ENCODE assay signal across 8 cellular contexts in genomic region chr12:49055978-49056754, GRCh38. TPM values are rescaled to one million over a fixed set of nuclear protein-coding genes. Genes with fewer than 3 reads are reported as not detected.
A peak's percentile ranks its signal among the peaks of the same experiment; 100 is the strongest.
DNase-seq lines count a peak whose midpoint lies in the region; ATAC-seq and TF ChIP-seq lines count a peak whose summit lies in the region.

No MANE protein-coding gene starts in this region.

- H3K4me3 ChIP-seq in neutrophil (ENCODE audit: low read depth in 1 of 2, low read length in 1 of 2): peak overlapping the region; percentile 90 to 96

- no peaks in the 10 kb centered on the region for H3K27me3 ChIP-seq in neutrophil

- H3K4me1 Mint-ChIP-seq in activated T-helper 2 cell treated with anti-CD3 and anti-CD28 coated beads, Interferon-gamma antibody, Interleukin-2, Interleukin-4, amounts not matched to agents 10 μg/mL and 5 μg/mL and 100 μg/mL, durations not matched to agents 14 hours and 24 hours and 36 hours (ENCODE audit: low read depth): peaks cover 41% of the 10 kb centered on the region

- H3K9me3 Mint-ChIP-seq in activated T-helper 2 cell treated with anti-CD3 and anti-CD28 coated beads, Interferon-gamma antibody, Interleukin-2, Interleukin-4, amounts not matched to agents 10 μg/mL and 5 μg/mL and 100 μg/mL, durations not matched to agents 14 hours and 24 hours and 36 hours: no peaks in the 10 kb centered on the region

- peak overlapping the region; percentile 61 for H3K27ac Mint-ChIP-seq in activated T-helper 2 cell treated with anti-CD3 and anti-CD28 coated beads, Interferon-gamma antibody, Interleukin-2, Interleukin-4, amounts not matched to agents 10 μg/mL and 5 μg/mL and 100 μg/mL, durations not matched to agents 14 hours and 24 hours and 36 hours

- DNase-seq in AG09319 (ENCODE audit: extremely low read depth, low read depth) (peak; percentile 34), OCI-M1 (lab: John Stamatoyannopoulos, UW) (peak; percentile 94), foreskin melanocyte (peak; percentile 76), OCI-M2 (lab: John Stamatoyannopoulos, UW; ENCODE audit: unreplicated experiment) (no peak)
- peak; percentile 50 for DNase-seq in activated T-helper 2 cell treated with anti-CD3 and anti-CD28 coated beads, Interferon-gamma antibody, Interleukin-2, Interleukin-4, amounts not matched to agents 10 μg/mL and 5 μg/mL and 100 μg/mL, durations not matched to agents 14 hours and 24 hours and 36 hours (ENCODE audit: low spot score)

- H3K36me3 Mint-ChIP-seq in activated T-helper 2 cell treated with anti-CD3 and anti-CD28 coated beads, Interferon-gamma antibody, Interleukin-2, Interleukin-4, amounts not matched to agents 10 μg/mL and 5 μg/mL and 100 μg/mL, durations not matched to agents 14 hours and 24 hours and 36 hours (ENCODE audit: low read depth): peaks cover 64% of the 10 kb centered on the region

- no peaks in the 10 kb centered on the region for H3K9me3 ChIP-seq in neutrophil

- intact Hi-C loops in activated T-helper 2 cell treated with anti-CD3 and anti-CD28 coated beads, Interferon-gamma antibody, Interleukin-2, Interleukin-4, amounts not matched to agents 10 μg/mL and 5 μg/mL and 100 μg/mL, durations not matched to agents 14 hours and 24 hours and 36 hours (cut with micrococcal nuclease): loop anchor here (1.0 to 5.0 kb wide), 2 partner anchors 38 to 204 kb away; partner anchors contain the start of genes DDX23 and PRKAG1

- no peak for TF ChIP-seq CTCF in AG09319 (IDR thresholded peaks at IDR 0.05; ENCODE audit: low read depth, low read length)
- peak; percentile 15 for TF ChIP-seq CTCF in neutrophil (IDR thresholded peaks at IDR 0.05)

- H3K36me3 ChIP-seq in neutrophil: peaks cover 41% of the 10 kb centered on the region

- peak; percentile 51 for ATAC-seq in GM18508 (IDR thresholded peaks at IDR 0.05; ENCODE audit: insufficient read depth, unreplicated experiment)
- peak; percentile 52 for ATAC-seq in HG02973 (IDR thresholded peaks at IDR 0.05; ENCODE audit: unreplicated experiment)

- H3K4me1 ChIP-seq in neutrophil (ENCODE audit: control insufficient read depth in 1 of 2, insufficient read depth in 1 of 2, low read depth in 1 of 2, low read length in 1 of 2): peaks cover 44 to 54% of the 10 kb centered on the region in 2 experiments

- peak overlapping the region; percentile 97 for H3K27ac ChIP-seq in neutrophil

- H3K27me3 Mint-ChIP-seq in activated T-helper 2 cell treated with anti-CD3 and anti-CD28 coated beads, Interferon-gamma antibody, Interleukin-2, Interleukin-4, amounts not matched to agents 10 μg/mL and 5 μg/mL and 100 μg/mL, durations not matched to agents 14 hours and 24 hours and 36 hours (ENCODE audit: low read depth): no peaks in the 10 kb centered on the region

- H3K4me3 Mint-ChIP-seq in activated T-helper 2 cell treated with anti-CD3 and anti-CD28 coated beads, Interferon-gamma antibody, Interleukin-2, Interleukin-4, amounts not matched to agents 10 μg/mL and 5 μg/mL and 100 μg/mL, durations not matched to agents 14 hours and 24 hours and 36 hours (ENCODE audit: low read depth): peak overlapping the region; percentile 92

RNA-seq across cellular contexts. Expression of gene KMT2D, which starts 4.4 kb away (rescaled TPM):
- 93.3 and 100 TPM in 2 replicates for total RNA-seq in activated T-helper 2 cell treated with anti-CD3 and anti-CD28 coated beads, Interferon-gamma antibody, Interleukin-2, Interleukin-4, amounts not matched to agents 10 μg/mL and 5 μg/mL and 100 μg/mL, durations not matched to agents 14 hours and 24 hours and 36 hours

RNA-seq across cellular contexts. Expression of gene RHEBL1, which starts 13.6 kb away (rescaled TPM):
- total RNA-seq in activated T-helper 2 cell treated with anti-CD3 and anti-CD28 coated beads, Interferon-gamma antibody, Interleukin-2, Interleukin-4, amounts not matched to agents 10 μg/mL and 5 μg/mL and 100 μg/mL, durations not matched to agents 14 hours and 24 hours and 36 hours: 14.2 and 16.0 TPM in 2 replicates

RNA-seq across cellular contexts. Expression of gene PRKAG1, which starts 37.6 kb away (rescaled TPM):
- 65.1 and 65.7 TPM in 2 replicates for total RNA-seq in activated T-helper 2 cell treated with anti-CD3 and anti-CD28 coated beads, Interferon-gamma antibody, Interleukin-2, Interleukin-4, amounts not matched to agents 10 μg/mL and 5 μg/mL and 100 μg/mL, durations not matched to agents 14 hours and 24 hours and 36 hours

RNA-seq across cellular contexts. Expression of gene DHH, which starts 38.4 kb away (rescaled TPM):
- total RNA-seq in activated T-helper 2 cell treated with anti-CD3 and anti-CD28 coated beads, Interferon-gamma antibody, Interleukin-2, Interleukin-4, amounts not matched to agents 10 μg/mL and 5 μg/mL and 100 μg/mL, durations not matched to agents 14 hours and 24 hours and 36 hours: not detected in 2 replicates

RNA-seq across cellular contexts. Expression of gene LMBR1L, which starts 54.5 kb away (rescaled TPM):
- total RNA-seq in activated T-helper 2 cell treated with anti-CD3 and anti-CD28 coated beads, Interferon-gamma antibody, Interleukin-2, Interleukin-4, amounts not matched to agents 10 μg/mL and 5 μg/mL and 100 μg/mL, durations not matched to agents 14 hours and 24 hours and 36 hours: 47.1 and 53.5 TPM in 2 replicates
